8 cellular contexts compared by ENCODE assay signal in genomic region chr11:34050536-34050935, GRCh38. TPM values are rescaled to one million over a fixed set of nuclear protein-coding genes. Genes with fewer than 3 reads are reported as not detected.
DNase-seq lines count a peak whose midpoint lies in the region; ATAC-seq lines count a peak whose summit lies in the region.

No MANE protein-coding gene starts in this region.

- H4K20me1 ChIP-seq in BLaER1 = peaks cover 21% of the 10 kb centered on the region

- H3K4me1 Mint-ChIP-seq in natural killer cell treated with Interleukin-12 subunit alpha and Interleukin-12 subunit beta and Interleukin-15 and Interleukin-18, amount 100 ng/mL, for 72 hours (ENCODE audit: low read depth in 2 of 2) = peaks cover 8 to 28% of the 10 kb centered on the region in 2 donors

- H3K9me3 Mint-ChIP-seq in natural killer cell treated with Interleukin-12 subunit alpha and Interleukin-12 subunit beta and Interleukin-15 and Interleukin-18, amount 100 ng/mL, for 72 hours = no peaks in the 10 kb centered on the region

- H3K4me2 ChIP-seq in BLaER1 = peak overlapping the region; percentile 83

- peak overlapping the region; percentile 98 for H3K4me3 Mint-ChIP-seq in natural killer cell treated with Interleukin-12 subunit alpha and Interleukin-12 subunit beta and Interleukin-15 and Interleukin-18, amount 100 ng/mL, for 72 hours

- peaks cover 0 to 2% of the 10 kb centered on the region in 2 donors for H3K27me3 Mint-ChIP-seq in natural killer cell treated with Interleukin-12 subunit alpha and Interleukin-12 subunit beta and Interleukin-15 and Interleukin-18, amount 100 ng/mL, for 72 hours

- DNase-seq in LHCN-M2 (ENCODE audit: low read depth) = peak; percentile 87
- no peak for DNase-seq in natural killer cell treated with Interleukin-12 subunit alpha and Interleukin-12 subunit beta and Interleukin-15 and Interleukin-18, amount 100 ng/mL, for 72 hours (ENCODE audit: low spot score)
- no peak for DNase-seq in LoVo (ENCODE audit: low spot score)
- no peak for DNase-seq in mucosa of gallbladder (ENCODE audit: low spot score)
- DNase-seq in CD1c-positive myeloid dendritic cell (ENCODE audit: extremely low spot score) = no peak
- DNase-seq in inferior parietal cortex (ENCODE audit: extremely low spot score) = no peak

- no peaks in the 10 kb centered on the region for H3K9me3 ChIP-seq in BLaER1

- H3K27ac ChIP-seq in BLaER1 (peak overlapping the region; percentile 100), cingulate gyrus (ENCODE audit: low read depth, low read length) (peak overlapping the region; percentile 99)

- H3K9ac ChIP-seq in BLaER1 = peak overlapping the region; percentile 99

- peaks cover 12% of the 10 kb centered on the region for H3K36me3 Mint-ChIP-seq in natural killer cell treated with Interleukin-12 subunit alpha and Interleukin-12 subunit beta and Interleukin-15 and Interleukin-18, amount 100 ng/mL, for 72 hours

- peak overlapping the region; percentile 95 for H3K4me3 ChIP-seq in BLaER1

- peaks cover 13% of the 10 kb centered on the region for H3K36me3 ChIP-seq in BLaER1

- no peaks in the 10 kb centered on the region for H3K27me3 ChIP-seq in BLaER1

- H3K27ac Mint-ChIP-seq in natural killer cell treated with Interleukin-12 subunit alpha and Interleukin-12 subunit beta and Interleukin-15 and Interleukin-18, amount 100 ng/mL, for 72 hours = peak overlapping the region; percentile 97 to 99

- peaks cover 41% of the 10 kb centered on the region for H3K4me1 ChIP-seq in BLaER1

- no peak for ATAC-seq in natural killer cell treated with Interleukin-12 subunit alpha and Interleukin-12 subunit beta and Interleukin-15 and Interleukin-18, amount 100 ng/mL, for 72 hours

RNA-seq across cellular contexts. Expression of gene CAPRIN1, which starts 1.0 kb away (rescaled TPM):
- 218 and 260 TPM in 2 replicates for total RNA-seq in LHCN-M2 (2014; rRNA removed)
- 114 TPM for polyA plus RNA-seq in LHCN-M2 (2012)
- 100 to 1,000 TPM; 228 to 234 TPM for total RNA-seq in natural killer cell treated with Interleukin-12 subunit alpha and Interleukin-12 subunit beta and Interleukin-15 and Interleukin-18, amount 100 ng/mL, for 72 hours
- total RNA-seq in mucosa of gallbladder = 204 TPM

RNA-seq across cellular contexts. Expression of gene NAT10, which starts 54.9 kb away (rescaled TPM):
- total RNA-seq in LHCN-M2 (2014; rRNA removed) (38.3 and 41.0 TPM in 2 replicates), mucosa of gallbladder (31.6 TPM)
- polyA plus RNA-seq in LHCN-M2 (2012) = 28.3 TPM
- 100 to 1,000 TPM in 1 of 2 donors, 10 to 100 TPM in 1; 93.6 to 135 TPM for total RNA-seq in natural killer cell treated with Interleukin-12 subunit alpha and Interleukin-12 subunit beta and Interleukin-15 and Interleukin-18, amount 100 ng/mL, for 72 hours
